ENCODE assay signal across 8 cellular contexts in the genomic region with DNA sequence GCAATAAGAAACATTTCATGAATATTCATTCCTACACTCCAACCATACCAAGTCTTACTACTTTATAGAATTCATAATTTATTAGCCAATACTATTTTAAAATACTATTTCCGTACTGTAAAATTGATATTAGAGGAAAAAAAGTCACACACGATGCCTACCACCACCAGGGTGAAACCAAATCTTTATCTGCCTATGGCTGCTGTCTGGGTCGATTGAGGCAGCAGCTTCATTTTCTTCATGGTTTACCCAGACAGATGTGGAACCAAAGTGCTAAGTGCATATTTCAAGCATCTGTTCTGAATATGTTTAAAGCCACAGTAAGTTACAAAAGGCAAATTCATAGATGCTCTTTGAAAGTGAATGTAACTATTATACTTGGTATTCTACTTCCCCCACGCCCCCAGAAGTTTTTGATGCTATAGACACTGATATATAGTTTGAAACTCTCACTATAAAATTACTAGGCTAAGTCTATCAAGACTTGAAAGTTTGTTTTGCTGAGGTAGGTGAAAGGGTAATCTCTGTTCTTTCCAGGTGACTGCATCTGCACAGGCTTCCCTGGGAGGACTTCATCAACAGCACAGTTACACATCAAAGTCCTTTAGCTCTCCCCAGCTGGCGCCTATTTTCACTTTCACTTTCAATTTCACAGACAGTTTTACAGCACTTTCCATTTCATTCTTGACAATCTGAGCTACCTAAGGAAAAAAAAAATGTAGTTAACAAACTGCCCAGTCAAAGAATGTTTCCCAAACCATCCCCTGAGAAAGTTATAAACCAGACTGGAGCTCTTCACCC.
DNase-seq lines count a peak whose midpoint lies in the region; ATAC-seq and TF ChIP-seq lines count a peak whose summit lies in the region.

No MANE protein-coding gene starts in this region.

- H3K4me3 Mint-ChIP-seq in T-helper 17 cell (peak overlapping the region; percentile 87), naive B cell (peak overlapping the region in 6 of 8 donors; percentile 16 to 58 (median 48)), type B pancreatic cell (peak overlapping the region; percentile 60)

- H3K9me3 Mint-ChIP-seq in naive B cell (peaks cover 0 to 2% (median 0%) of the 10 kb centered on the region in 7 donors), type B pancreatic cell (no peaks in the 10 kb centered on the region)

- H3K9me3 ChIP-seq in T-helper 17 cell (ENCODE audit: control insufficient read depth, low read length, poor library complexity, severe bottlenecking): no peaks in the 10 kb centered on the region

- TF ChIP-seq CTCF in coronary artery (IDR thresholded peaks at IDR 0.05) (no peak), type B pancreatic cell (conservative IDR thresholded peaks at IDR 0.05) (no peak)

- H3K27ac ChIP-seq in coronary artery: no peak overlapping the region

- H3K4me3 ChIP-seq in coronary artery: peak overlapping the region; percentile 64

- DNase-seq in AG20443 (ENCODE audit: low spot score) (peak; percentile 62), T-helper 17 cell (peak in 1 of 3 donors; percentile 12), coronary artery (ENCODE audit: low spot score) (no peak), naive B cell (peak; percentile 18), type B pancreatic cell (ENCODE audit: extremely low spot score, unreplicated experiment) (no peak), NCI-H146 (lab: John Stamatoyannopoulos, UW) (no peak)

- H3K36me3 Mint-ChIP-seq in T-helper 17 cell (ENCODE audit: low read depth) (no peaks in the 10 kb centered on the region), naive B cell (peaks cover 0 to 7% of the 10 kb centered on the region in 2 donors), type B pancreatic cell (peaks cover 10% of the 10 kb centered on the region)

- no peaks in the 10 kb centered on the region for H3K27me3 Mint-ChIP-seq in T-helper 17 cell
- no peaks in the 10 kb centered on the region for H3K27me3 Mint-ChIP-seq in naive B cell
- H3K27me3 Mint-ChIP-seq in type B pancreatic cell: no peaks in the 10 kb centered on the region

- H3K4me1 Mint-ChIP-seq in T-helper 17 cell: peaks cover 9% of the 10 kb centered on the region
- peaks cover 6 to 10% (median 7%) of the 10 kb centered on the region in 3 donors for H3K4me1 Mint-ChIP-seq in naive B cell
- peaks cover 6% of the 10 kb centered on the region for H3K4me1 Mint-ChIP-seq in type B pancreatic cell (ENCODE audit: unreplicated experiment)

- peak overlapping the region; percentile 79 for H3K27ac Mint-ChIP-seq in T-helper 17 cell
- peak overlapping the region in 5 of 6 donors; percentile 30 to 77 (median 53) for H3K27ac Mint-ChIP-seq in naive B cell
- peak overlapping the region; percentile 46 for H3K27ac Mint-ChIP-seq in type B pancreatic cell

- peak; percentile 94 for ATAC-seq in GM18909 (IDR thresholded peaks at IDR 0.05; ENCODE audit: poor library complexity, unreplicated experiment)
- ATAC-seq in HG03139 (IDR thresholded peaks at IDR 0.05; ENCODE audit: unreplicated experiment): peak; percentile 92
- ATAC-seq in T-helper 17 cell: peak; percentile 91
- peak; percentile 82 to 86 for ATAC-seq in naive B cell (ENCODE audit: low read depth in 2 of 2)

Comparison
In these comparisons a context has a peak if more than half of its experiments do, and no peak if none do; other contexts are left out.
1. DNase-seq: peak in AG20443 (single experiment) and naive B cell (single experiment); none in coronary artery (single experiment), type B pancreatic cell (single experiment) and NCI-H146 (single experiment).
2. Peak in every context shown above with its lines, with median percentiles within 50 percentile points of each other: ATAC-seq, H3K27ac Mint-ChIP-seq and H3K4me3 Mint-ChIP-seq.